In the genomic region with DNA sequence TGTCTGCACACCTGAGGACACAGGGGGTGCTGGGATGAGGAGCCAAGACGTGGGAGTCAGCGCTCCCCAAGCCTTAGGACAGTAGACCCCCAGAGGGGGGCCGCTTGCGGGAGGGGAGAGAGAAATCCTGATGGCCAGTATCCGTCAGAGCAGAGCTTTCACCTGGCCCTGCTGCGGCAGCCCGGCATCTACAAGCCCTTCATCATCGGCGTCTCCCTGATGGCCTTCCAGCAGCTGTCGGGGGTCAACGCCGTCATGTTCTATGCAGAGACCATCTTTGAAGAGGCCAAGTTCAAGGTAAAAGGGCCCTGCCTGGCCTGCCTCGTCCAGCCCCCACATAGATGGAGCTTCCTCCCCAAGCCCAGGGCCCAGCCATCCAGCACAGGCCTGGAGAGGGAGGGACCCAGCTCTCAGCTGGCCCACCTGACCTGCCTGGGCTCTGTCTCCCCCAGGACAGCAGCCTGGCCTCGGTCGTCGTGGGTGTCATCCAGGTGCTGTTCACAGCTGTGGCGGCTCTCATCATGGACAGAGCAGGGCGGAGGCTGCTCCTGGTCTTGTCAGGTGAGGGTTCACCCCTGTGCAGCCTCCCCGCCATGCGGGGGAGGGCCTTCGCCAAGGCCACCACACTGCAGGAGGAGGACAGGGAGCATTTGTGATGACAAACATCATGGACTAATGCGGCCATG, we compare ENCODE assay signal across 24 cellular contexts.
"Had no signal": no experiment of that assay in that cellular context is flagged by ENCODE, and none has a peak within 500 bp of the region (broad histone marks: within the 10 kb centered on the region; RNA-seq: fewer than 3 reads in every experiment).

No MANE protein-coding gene starts in this region.

- DNase-seq: cerebellar nuclear complex; dorsolateral prefrontal cortex; effector CD4-positive, alpha-beta T cell; foreskin fibroblast; gastrocnemius medialis; head of caudate nucleus; kidney; mucosa of descending colon; naive B cell; stimulated activated CD4-positive, alpha-beta T cell treated with anti-CD3 and anti-CD28 coated beads, Interleukin-2, amount 100 ng/mL, for 24 hours; stimulated activated CD4-positive, alpha-beta T cell treated with anti-CD3 and anti-CD28 coated beads, Interleukin-4, amount 100 ng/mL, for 24 hours; stimulated activated naive CD4-positive, alpha-beta T cell treated with Interleukin-2 at 50 U/mL for 16 hours; stomach; thyroid gland had no signal

- H3K4me1 ChIP-seq: parathyroid adenoma had no signal

- H3K9me3 ChIP-seq: gastrocnemius medialis, mucosa of descending colon, stomach, thyroid gland had no signal

- H3K27ac ChIP-seq: epithelial cell of prostate, gastrocnemius medialis, hepatocyte, parathyroid adenoma, thyroid gland had no signal

- H3K27me3 ChIP-seq: dorsolateral prefrontal cortex, gastrocnemius medialis, hepatocyte, stomach, thyroid gland had no signal

- H3K4me2 ChIP-seq: hepatocyte, smooth muscle cell had no signal

- H3K4me3 ChIP-seq: gastrocnemius medialis, hepatocyte, lung, mucosa of descending colon, smooth muscle cell, stomach, thyroid gland had no signal

- ATAC-seq: esophagus mucosa; gastrocnemius medialis; left lobe of liver; mucosa of descending colon; natural killer cell treated with Interleukin-12 subunit alpha and Interleukin-12 subunit beta and Interleukin-15 and Interleukin-18, amount 100 ng/mL, for 72 hours; sciatic nerve; stimulated activated effector memory CD8-positive, alpha-beta T cell treated with anti-CD3 and anti-CD28 coated beads, Interleukin-12 subunit alpha, Interleukin-12 subunit beta, amount 100 ng/mL, for 72 hours had no signal

- H3K9ac ChIP-seq: parathyroid adenoma had no signal

- H2AFZ ChIP-seq: hepatocyte, parathyroid adenoma had no signal
